ENCODE assay signal across 15 cellular contexts in the genomic region with DNA sequence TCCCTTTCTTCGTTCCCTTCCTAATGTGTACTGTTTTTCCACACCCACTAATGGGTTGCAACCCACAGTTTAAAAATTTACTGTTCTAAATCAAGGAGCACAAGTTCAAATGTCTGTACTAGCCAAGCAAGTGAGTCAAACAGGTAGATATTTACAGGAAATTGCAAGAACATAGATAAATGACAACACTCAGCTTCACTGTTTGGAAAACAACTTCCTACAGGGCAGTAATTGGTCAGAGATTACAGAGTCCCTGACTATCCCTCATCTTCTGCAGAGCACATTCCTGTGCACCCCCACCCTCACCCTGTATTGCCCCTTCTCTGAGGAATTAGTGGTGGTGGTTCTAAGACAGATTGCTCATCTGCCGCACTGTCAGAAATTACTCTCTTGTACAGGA. TPM values are rescaled to one million over a fixed set of nuclear protein-coding genes. Genes with fewer than 3 reads are reported as not detected.
A peak's percentile ranks its signal among the peaks of the same experiment; 100 is the strongest.
DNase-seq lines count a peak whose midpoint lies in the region; ATAC-seq and TF ChIP-seq lines count a peak whose summit lies in the region.
"Had no signal": no experiment of that assay in that cellular context is flagged by ENCODE, and none has a peak within 500 bp of the region (broad histone marks: within the 10 kb centered on the region; RNA-seq: fewer than 3 reads in every experiment).

No MANE protein-coding gene starts in this region.

- TF ChIP-seq EP300 in upper lobe of left lung (IDR thresholded peaks at IDR 0.05) = no peak

- TF ChIP-seq CTCF in breast epithelium (IDR thresholded peaks at IDR 0.05) (no peak), mammary epithelial cell (conservative IDR thresholded peaks at IDR 0.05 in 1 of 2, IDR thresholded peaks at IDR 0.05 in 1 of 2; ENCODE audit: extremely low read depth in 1 of 2, insufficient read depth in 1 of 2, low read depth in 1 of 2, low read length in 2 of 2) (no peak), esophagus squamous epithelium (IDR thresholded peaks at IDR 0.05) (no peak), neural crest cell (conservative IDR thresholded peaks at IDR 0.05) (no peak), upper lobe of left lung (IDR thresholded peaks at IDR 0.05) (no peak), GM20000 (IDR thresholded peaks at IDR 0.05; ENCODE audit: extremely low read depth, missing control alignments) (no peak)

- H3K9me3 ChIP-seq in breast epithelium (no peaks in the 10 kb centered on the region), mammary epithelial cell (replicated peaks; ENCODE audit: insufficient read depth, low read length) (no peaks in the 10 kb centered on the region), esophagus squamous epithelium (no peaks in the 10 kb centered on the region), upper lobe of left lung (no peaks in the 10 kb centered on the region)

- H3K4me3 Mint-ChIP-seq in neural crest cell = peak overlapping the region; percentile 27

- WGBS in mammary epithelial cell (ENCODE audit: low coverage, missing lambda C conversion rate) = 73% methylated on average over 2 of the region's 2 CpGs
- 15 to 65% methylated on average over 2 of the region's 2 CpGs for WGBS in esophagus squamous epithelium, 2 donors
- 28 to 31% methylated on average over 2 of the region's 2 CpGs for WGBS in upper lobe of left lung, 2 donors

- peaks cover 43% of the 10 kb centered on the region for H3K4me1 Mint-ChIP-seq in neural crest cell

- no peaks in the 10 kb centered on the region for H3K27me3 Mint-ChIP-seq in neural crest cell (ENCODE audit: low read depth)

- intact Hi-C loops in breast epithelium (cut with DNase I; ENCODE audit: low total_unique reads) = no loop called here
- intact Hi-C loops in mammary epithelial cell (cut with micrococcal nuclease) = loop anchor here (1.0 kb wide), 1 partner anchor 39 kb away; no protein-coding TSS in a partner anchor
- intact Hi-C loops in esophagus squamous epithelium (cut with DNase I) = no loop called here

- ATAC-seq in upper lobe of left lung (ENCODE audit: low FRiP score in 2 of 2) (no peak), GM19324 (IDR thresholded peaks at IDR 0.05; ENCODE audit: low FRiP score, unreplicated experiment) (no peak)

- H3K27ac Mint-ChIP-seq in neural crest cell (ENCODE audit: unreplicated experiment) = no peak overlapping the region

- no peak overlapping the region for H2AFZ ChIP-seq in mammary epithelial cell (ENCODE audit: low read depth, low read length)

- no peaks in the 10 kb centered on the region for H4K20me1 ChIP-seq in mammary epithelial cell (ENCODE audit: insufficient read depth, low read length)

- no peaks in the 10 kb centered on the region for H3K4me1 ChIP-seq in breast epithelium
- no peaks in the 10 kb centered on the region for H3K4me1 ChIP-seq in mammary epithelial cell (ENCODE audit: insufficient read depth, low read length)
- H3K4me1 ChIP-seq in esophagus squamous epithelium = peaks cover 6 to 35% (median 11%) of the 10 kb centered on the region in 3 donors
- peaks cover 7 to 25% (median 18%) of the 10 kb centered on the region in 4 donors for H3K4me1 ChIP-seq in upper lobe of left lung

- H3K9ac ChIP-seq in mammary epithelial cell (ENCODE audit: insufficient read depth, low read length) = no peak overlapping the region

- CTCF ChIA-PET in mammary epithelial cell (lab: Charles Lee; ENCODE audit: low non-redundant PET) = no interaction called here

- DNase-seq in breast epithelium (ENCODE audit: low spot score in 2 of 2) (no peak), mammary epithelial cell (no peak), esophagus squamous epithelium (lab: John Stamatoyannopoulos, UW) (no peak), neural crest cell (ENCODE audit: low read depth, low spot score) (no peak), upper lobe of left lung (no peak), hippocampal formation (lab: John Stamatoyannopoulos, UW) (no peak), GM20000 (ENCODE audit: low spot score) (no peak)
- DNase-seq: 8988T; activated CD4-positive, CD25-positive, alpha-beta regulatory T cell; activated T-cell treated with anti-CD3 and anti-CD28 coated beads, Interleukin-2, amount 50 U/mL, for 1 hour; anterior cingulate cortex; NCI-H2029 treated with DMSO at 0.1 percent for 48 hours; substantia nigra had no signal

- no peak for TF ChIP-seq POLR2A in breast epithelium (IDR thresholded peaks at IDR 0.05)
- TF ChIP-seq POLR2A in esophagus squamous epithelium (IDR thresholded peaks at IDR 0.05) = no peak
- TF ChIP-seq POLR2A in upper lobe of left lung (IDR thresholded peaks at IDR 0.05) = no peak

- no peak overlapping the region for H3K4me2 ChIP-seq in mammary epithelial cell (ENCODE audit: insufficient read depth, low read depth, low read length)

- no peaks in the 10 kb centered on the region for H3K27me3 ChIP-seq in breast epithelium
- no peaks in the 10 kb centered on the region for H3K27me3 ChIP-seq in mammary epithelial cell (ENCODE audit: insufficient read depth, low read length)
- no peaks in the 10 kb centered on the region for H3K27me3 ChIP-seq in esophagus squamous epithelium
- H3K27me3 ChIP-seq in upper lobe of left lung = no peaks in the 10 kb centered on the region

- no peaks in the 10 kb centered on the region for H3K79me2 ChIP-seq in mammary epithelial cell (ENCODE audit: insufficient read depth, low read length)

- BruUV-seq in mammary epithelial cell (replicated peaks; lab: Mats Ljungman, UMichigan) = no TSS peak

- H3K36me3 ChIP-seq in breast epithelium (no peaks in the 10 kb centered on the region), mammary epithelial cell (ENCODE audit: insufficient read depth, low read length) (no peaks in the 10 kb centered on the region), esophagus squamous epithelium (no peaks in the 10 kb centered on the region), upper lobe of left lung (peaks cover 0 to 29% (median 1%) of the 10 kb centered on the region in 4 donors)

- H3K27ac ChIP-seq in breast epithelium = peak overlapping the region; percentile 95 to 100
- no peak overlapping the region for H3K27ac ChIP-seq in mammary epithelial cell (ENCODE audit: insufficient read depth, low read depth, low read length)
- H3K27ac ChIP-seq in esophagus squamous epithelium = peak overlapping the region in 3 of 4 donors; percentile 90 to 97 (median 93)
- H3K27ac ChIP-seq in upper lobe of left lung = peak overlapping the region in 3 of 4 donors; percentile 89 to 95 (median 94)

- H3K4me3 ChIP-seq in breast epithelium (peak overlapping the region; percentile 68 to 78 (median 70)), mammary epithelial cell (replicated peaks in 1 of 3; ENCODE audit: insufficient read depth in 1 of 3, low read depth in 2 of 3, low read length in 3 of 3) (no peak overlapping the region), esophagus squamous epithelium (peak overlapping the region in 2 of 4 donors; percentile 56 to 70), upper lobe of left lung (peak overlapping the region in 2 of 4 donors; percentile 58 to 64)

- no peaks in the 10 kb centered on the region for H3K36me3 Mint-ChIP-seq in neural crest cell (ENCODE audit: low read depth)

- no peaks in the 10 kb centered on the region for H3K9me3 Mint-ChIP-seq in neural crest cell

- dilution Hi-C loops in mammary epithelial cell (cut with HindIII; ENCODE audit: low sequenced_read_pairs) = no loop called here

- in situ Hi-C loops in mammary epithelial cell (cut with MboI; ENCODE audit: low sequenced_read_pairs in 2 of 2) = no loop called here

RNA-seq across cellular contexts. Expression of a gene that starts 1.9 kb away (rescaled TPM):
- 100 to 1,000 TPM; 421 to 823 (median 479) TPM for total RNA-seq in breast epithelium
- total RNA-seq in mammary epithelial cell = 10 to 100 TPM in 1 of 2 donors, 1 to 10 TPM in 1; 9.7 to 23.8 TPM
- polyA plus RNA-seq in mammary epithelial cell = 15.3 TPM
- 29.9 TPM for polyA minus RNA-seq in mammary epithelial cell
- 100 to 1,000 TPM in 2 of 4 donors, 10 to 100 TPM in 1, 1 to 10 TPM in 1; 9.6 to 376 (median 78.4) TPM for total RNA-seq in esophagus squamous epithelium
- total RNA-seq in neural crest cell = 28.0 and 31.7 TPM in 2 replicates
- 100 to 1,000 TPM; 306 to 573 (median 469) TPM for total RNA-seq in upper lobe of left lung
- total RNA-seq: SK-MEL-5 had no signal

RNA-seq across cellular contexts. Expression of a gene that starts 31.9 kb away (rescaled TPM):
- total RNA-seq in breast epithelium (10 to 100 TPM; 25.9 to 66.2 (median 48.1) TPM), mammary epithelial cell (10 to 100 TPM; 34.2 to 46.8 TPM), esophagus squamous epithelium (10 to 100 TPM; 11.0 to 46.4 (median 22.0) TPM), neural crest cell (66.0 and 68.7 TPM in 2 replicates), upper lobe of left lung (100 to 1,000 TPM in 1 of 6 donors, 10 to 100 TPM in 5; 39.8 to 142 (median 80.9) TPM)
- polyA plus RNA-seq in mammary epithelial cell = 51.8 TPM
- 29.3 TPM for polyA minus RNA-seq in mammary epithelial cell

RNA-seq across cellular contexts. Expression of a gene that starts 50.3 kb away (rescaled TPM):
- total RNA-seq in breast epithelium (1 to 10 TPM; 1.1 to 2.3 (median 2.0) TPM), mammary epithelial cell (under 1 TPM; under 0.01 to 0.35 TPM), esophagus squamous epithelium (under 1 TPM in 2 of 4 donors, not detected in 2; 0.56 to 0.95 TPM), neural crest cell (0.37 and 0.55 TPM in 2 replicates), upper lobe of left lung (1 to 10 TPM in 5 of 6 donors, under 1 TPM in 1; 0.91 to 8.4 (median 3.5) TPM)
- polyA plus RNA-seq in mammary epithelial cell = 0.05 TPM
- polyA minus RNA-seq in mammary epithelial cell = not detected

RNA-seq across cellular contexts. Expression of a gene that starts 58.2 kb away (rescaled TPM):
- total RNA-seq in breast epithelium = 10 to 100 TPM; 15.4 to 17.7 (median 17.7) TPM
- 10 to 100 TPM; 16.0 to 19.0 TPM for total RNA-seq in mammary epithelial cell
- polyA plus RNA-seq in mammary epithelial cell = 38.7 TPM
- 19.0 TPM for polyA minus RNA-seq in mammary epithelial cell
- total RNA-seq in esophagus squamous epithelium = 10 to 100 TPM in 3 of 4 donors, 1 to 10 TPM in 1; 9.5 to 26.6 (median 14.7) TPM
- 23.8 and 25.7 TPM in 2 replicates for total RNA-seq in neural crest cell
- 10 to 100 TPM; 10.5 to 16.9 (median 13.4) TPM for total RNA-seq in upper lobe of left lung

Comparison
In these comparisons a context has a peak if more than half of its experiments do, and no peak if none do; other contexts are left out.
1. H3K4me3 ChIP-seq: peak in breast epithelium (3 of 3); none in mammary epithelial cell (0 of 3).